In the genomic region with DNA sequence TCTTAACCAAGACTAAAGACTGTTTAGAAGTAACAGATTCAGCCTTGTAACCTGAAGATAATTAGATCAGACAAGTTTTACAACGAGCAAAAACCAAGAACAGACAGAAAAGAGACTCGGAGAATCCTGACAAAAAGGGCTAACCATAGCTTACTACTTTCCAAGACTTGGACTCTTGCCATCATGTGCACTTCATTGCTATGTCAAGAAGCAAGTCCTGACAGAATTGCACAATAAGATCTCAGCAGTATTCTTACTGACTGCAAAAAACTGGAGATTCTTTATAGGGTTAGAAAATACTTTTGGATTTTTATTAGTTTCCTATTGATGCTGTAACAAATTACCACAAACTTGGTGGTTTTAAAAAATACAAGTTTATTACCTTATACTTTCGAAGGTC, we compare ENCODE assay signal across 27 cellular contexts.
DNase-seq lines count a peak whose midpoint lies in the region; ATAC-seq and TF ChIP-seq lines count a peak whose summit lies in the region.
"Had no signal": no experiment of that assay in that cellular context is flagged by ENCODE, and none has a peak within 500 bp of the region (broad histone marks: within the 10 kb centered on the region; RNA-seq: fewer than 3 reads in every experiment).

No MANE protein-coding gene starts in this region.

- ATAC-seq in GM21526 (IDR thresholded peaks at IDR 0.05; ENCODE audit: low FRiP score, unreplicated experiment): no peak
- ATAC-seq: esophagus mucosa; left cardiac atrium; natural killer cell treated with Interleukin-12 subunit alpha and Interleukin-12 subunit beta and Interleukin-15 and Interleukin-18, amount 100 ng/mL, for 72 hours; sciatic nerve had no signal

- DNase-seq in H4 (ENCODE audit: low spot score) (peak; percentile 21), NCI-H69 (lab: John Stamatoyannopoulos, UW) (peak; percentile 18), choroid plexus epithelial cell (ENCODE audit: low read depth) (peak; percentile 74), mesothelial cell of epicardium (ENCODE audit: low spot score in 2 of 2, unreplicated experiment in 2 of 2) (no peak), immature natural killer cell (no peak), ureter (ENCODE audit: low spot score) (no peak)
- DNase-seq in activated CD4-positive, alpha-beta T cell treated with anti-CD3 and anti-CD28 coated beads for 4 hours: no peak
- DNase-seq: activated CD4-positive, alpha-beta T cell treated with anti-CD3 and anti-CD28 coated beads, Interleukin-2, amount 50 U/mL, for 4 hours; activated CD8-positive, alpha-beta memory T cell treated with anti-CD3 and anti-CD28 coated beads, Interleukin-2, amount 50 U/mL, for 48 hours; activated effector memory CD4-positive, alpha-beta T cell treated with anti-CD3 and anti-CD28 coated beads, Interleukin-2, amount 50 U/mL, for 16 hours; adrenal gland; Caco-2; DND-41; effector CD4-positive, alpha-beta T cell; glutamatergic neuron; Karpas-422; left cardiac atrium; NCI-H1105; NCI-H2029; NK-92 treated with Interleukin-12 subunit alpha and Interleukin-12 subunit beta, amount 100 ng/mL, for 24 hours; ovary had no signal

- H3K4me3 Mint-ChIP-seq in mesothelial cell of epicardium (no peak overlapping the region), immature natural killer cell (no peak overlapping the region)
- H3K4me3 Mint-ChIP-seq: central memory CD8-positive, alpha-beta T cell; natural killer cell treated with Interleukin-12 subunit alpha and Interleukin-12 subunit beta and Interleukin-15 and Interleukin-18, amount 100 ng/mL, for 72 hours had no signal

- H3K36me3 Mint-ChIP-seq in mesothelial cell of epicardium (no peaks in the 10 kb centered on the region), immature natural killer cell (peaks cover 0 to 4% (median 0%) of the 10 kb centered on the region in 3 donors)
- H3K36me3 Mint-ChIP-seq: natural killer cell treated with Interleukin-12 subunit alpha and Interleukin-12 subunit beta and Interleukin-15 and Interleukin-18, amount 100 ng/mL, for 72 hours had no signal

- peaks cover 14% of the 10 kb centered on the region for H3K4me1 Mint-ChIP-seq in mesothelial cell of epicardium
- no peaks in the 10 kb centered on the region for H3K4me1 Mint-ChIP-seq in immature natural killer cell
- H3K4me1 Mint-ChIP-seq: central memory CD8-positive, alpha-beta T cell had no signal

- peak overlapping the region; percentile 83 for H3K27ac Mint-ChIP-seq in mesothelial cell of epicardium
- H3K27ac Mint-ChIP-seq in immature natural killer cell: no peak overlapping the region
- H3K27ac Mint-ChIP-seq: natural killer cell treated with Interleukin-12 subunit alpha and Interleukin-12 subunit beta and Interleukin-15 and Interleukin-18, amount 100 ng/mL, for 72 hours had no signal

- no peaks in the 10 kb centered on the region for H3K27me3 Mint-ChIP-seq in mesothelial cell of epicardium (ENCODE audit: low read depth)
- H3K27me3 Mint-ChIP-seq in immature natural killer cell (ENCODE audit: low read depth in 3 of 3): no peaks in the 10 kb centered on the region
- H3K27me3 Mint-ChIP-seq: central memory CD8-positive, alpha-beta T cell; natural killer cell treated with Interleukin-12 subunit alpha and Interleukin-12 subunit beta and Interleukin-15 and Interleukin-18, amount 100 ng/mL, for 72 hours had no signal

- H3K9me3 Mint-ChIP-seq in mesothelial cell of epicardium (peaks cover 7% of the 10 kb centered on the region), immature natural killer cell (peaks cover 3 to 26% (median 12%) of the 10 kb centered on the region in 6 donors)

- no peak overlapping the region for H3K4me3 ChIP-seq in choroid plexus epithelial cell (ENCODE audit: low read depth, low read length)
- H3K4me3 ChIP-seq: adrenal gland; BLaER1 treated with 17β-estradiol and CSF1 and Interleukin-3, amounts not matched to agents 10 nM and 100 nM; ovary had no signal

- TF ChIP-seq CTCF in choroid plexus epithelial cell (conservative IDR thresholded peaks at IDR 0.05; ENCODE audit: low read depth, low read length): no peak
- no peak for TF ChIP-seq CTCF in mesothelial cell of epicardium (IDR thresholded peaks at IDR 0.05; ENCODE audit: unreplicated experiment)

Comparison
In these comparisons a context has a peak if more than half of its experiments do, and no peak if none do; other contexts are left out.
1. DNase-seq: peak in H4 (single experiment), NCI-H69 (single experiment) and choroid plexus epithelial cell (single experiment); none in mesothelial cell of epicardium (0 of 2), immature natural killer cell (0 of 3), ureter (single experiment) and activated CD4-positive, alpha-beta T cell treated with anti-CD3 and anti-CD28 coated beads for 4 hours (0 of 2).